ENCODE assay signal across 1 cellular context in genomic region chr16:734208-734980, GRCh38.
TF ChIP-seq lines count a peak whose summit lies in the region.

No MANE protein-coding gene starts in this region.

TF ChIP-seq in H1, 55 proteins besides CTCF, POLR2A, EP300 and RAD21:
- TF ChIP-seq MAX (IDR thresholded peaks at IDR 0.05) (no peak), EZH2 (IDR thresholded peaks at IDR 0.05; ENCODE audit: low read depth, low read length, severe bottlenecking) (no peak), E2F6 (IDR thresholded peaks at IDR 0.05) (no peak), JUN (IDR thresholded peaks at IDR 0.05; ENCODE audit: low read depth, low read length) (no peak), CHD2 (IDR thresholded peaks at IDR 0.05; ENCODE audit: low read length) (no peak), GTF2F1 (IDR thresholded peaks at IDR 0.05; ENCODE audit: borderline replicate concordance, low read depth, low read length) (no peak), SRF (IDR thresholded peaks at IDR 0.05; ENCODE audit: low read depth, low read length) (no peak), TAF7 (optimal IDR thresholded peaks at IDR 0.05; ENCODE audit: borderline replicate concordance, low read depth, low read length) (no peak), RBBP5 (IDR thresholded peaks at IDR 0.05; ENCODE audit: borderline replicate concordance, low read depth, low read length) (no peak), SP2 (IDR thresholded peaks at IDR 0.05; ENCODE audit: low read length) (no peak)
